ENCODE assay signal across 8 cellular contexts in the genomic region with DNA sequence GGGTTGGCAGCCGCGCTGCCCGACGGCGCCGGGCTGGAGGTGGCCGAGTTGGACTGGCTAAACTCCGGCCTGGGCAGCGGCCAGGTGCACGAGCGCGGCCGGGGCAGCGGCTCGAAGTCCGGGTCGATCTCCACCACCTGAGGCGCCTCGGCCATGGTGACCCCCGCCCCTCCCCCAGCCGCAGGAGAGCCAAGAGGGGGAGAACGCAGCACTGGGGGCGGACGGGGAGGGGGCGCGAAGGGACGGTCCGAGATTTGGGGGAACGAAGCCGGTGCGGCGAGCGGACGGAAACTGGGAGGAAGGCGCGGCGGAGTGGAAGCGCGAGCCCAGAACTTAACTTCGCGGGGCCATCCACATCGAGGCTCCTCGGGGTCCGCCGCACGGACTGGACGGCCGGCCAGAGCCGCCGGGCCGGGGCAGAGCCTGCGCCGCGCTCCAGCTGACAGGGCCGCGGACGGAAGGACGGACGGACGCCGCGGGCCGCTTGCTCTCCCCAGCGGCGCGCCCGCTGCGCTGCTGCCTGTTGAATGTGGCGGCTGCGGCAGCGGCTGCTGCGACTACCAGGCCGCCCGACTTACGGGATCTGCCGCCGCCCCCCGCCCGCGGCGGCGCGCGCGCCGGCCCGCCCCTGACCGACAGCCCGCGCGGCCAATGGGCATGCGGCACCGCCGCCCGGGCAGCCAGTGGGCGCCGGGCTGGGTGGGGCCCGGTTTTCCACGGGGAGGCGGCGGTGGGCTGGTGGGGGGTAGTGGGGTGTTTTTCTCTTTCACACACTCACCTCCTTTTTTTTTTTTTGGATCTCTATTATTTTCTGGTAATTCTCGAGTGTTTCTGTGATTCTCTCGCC. TPM values are rescaled to one million over a fixed set of nuclear protein-coding genes. Genes with fewer than 3 reads are reported as not detected.
DNase-seq lines count a peak whose midpoint lies in the region; ATAC-seq and TF ChIP-seq lines count a peak whose summit lies in the region.

A gene (minus strand): TSS at position 584 of the 847 bp plus-strand sequence. CDS start 429 bp downstream, at position 155.

- peak; percentile 92 for TF ChIP-seq POLR2A in GM18526 (IDR thresholded peaks at IDR 0.05; ENCODE audit: extremely low read depth, insufficient read length)

- intact Hi-C loops in activated CD4-positive, alpha-beta T cell treated with anti-CD3 and anti-CD28 coated beads for 36 hours (cut with DNase I, micrococcal nuclease): loop anchor here (1.0 to 10.0 kb wide), 8 partner anchors 105 to 564 kb away; a partner anchor contains a TSS

- no peaks in the 10 kb centered on the region for H3K9me3 Mint-ChIP-seq in activated CD4-positive, alpha-beta T cell treated with anti-CD3 and anti-CD28 coated beads for 36 hours (ENCODE audit: low read depth)

- peak within 1 kb of the TSS; percentile 92 for H3K27ac Mint-ChIP-seq in activated CD4-positive, alpha-beta T cell treated with anti-CD3 and anti-CD28 coated beads for 36 hours

- H3K4me1 Mint-ChIP-seq in activated CD4-positive, alpha-beta T cell treated with anti-CD3 and anti-CD28 coated beads for 36 hours: peaks cover 39% of the 10 kb centered on the region

- peaks cover 19% of the 10 kb centered on the region for H3K36me3 Mint-ChIP-seq in activated CD4-positive, alpha-beta T cell treated with anti-CD3 and anti-CD28 coated beads for 36 hours (ENCODE audit: low read depth)

- CTCF ChIA-PET in activated CD4-positive, alpha-beta T cell treated with anti-CD3 and anti-CD28 coated beads for 36 hours (lab: Charles Lee): interaction anchor here (0.7 to 0.8 kb wide), 3 partner anchors 8 to 315 kb away, joined by 3 to 4 read pairs (median 3); no protein-coding TSS in a partner anchor

- no peaks in the 10 kb centered on the region for H3K27me3 Mint-ChIP-seq in activated CD4-positive, alpha-beta T cell treated with anti-CD3 and anti-CD28 coated beads for 36 hours

- peak; percentile 28 for ATAC-seq in HG03060 (IDR thresholded peaks at IDR 0.05; ENCODE audit: low read depth, unreplicated experiment)
- ATAC-seq in activated CD4-positive, alpha-beta T cell treated with anti-CD3 and anti-CD28 coated beads for 36 hours: peak; percentile 70

- H3K27me3 ChIP-seq in layer of hippocampus (ENCODE audit: control insufficient read depth, insufficient read depth, low read length): no peaks in the 10 kb centered on the region

- in situ Hi-C loops in ACHN (cut with HindIII; ENCODE audit: low pct_ligation_motif_present, low pct_unique_long_range_greater_than_20kb, low sequenced_read_pairs): no loop called here

- DNase-seq in ACHN (peak; percentile 79), NCI-H226 (peak; percentile 72)
- DNase-seq in activated CD4-positive, alpha-beta T cell treated with anti-CD3 and anti-CD28 coated beads for 36 hours: peak; percentile 93
- DNase-seq in stimulated activated CD4-positive, alpha-beta T cell treated with anti-CD3 and anti-CD28 coated beads, Interleukin-1b, Interleukin-23, amount 100 ng/mL, for 24 hours (ENCODE audit: low read depth in 4 of 4, low spot score in 1 of 4): peak; percentile 66 to 82 (median 76)

- H3K27ac ChIP-seq in cingulate gyrus (ENCODE audit: low read depth, low read length) (peak within 1 kb of the TSS; percentile 92), layer of hippocampus (ENCODE audit: low read depth, low read length) (peak within 1 kb of the TSS; percentile 94)

- POLR2A ChIA-PET in activated CD4-positive, alpha-beta T cell treated with anti-CD3 and anti-CD28 coated beads for 36 hours (lab: Charles Lee): interaction anchor here (0.8 to 1.8 kb wide), 4 partner anchors 13 to 149 kb away, joined by 3 to 4 read pairs (median 4); no protein-coding TSS in a partner anchor

- H3K4me3 Mint-ChIP-seq in activated CD4-positive, alpha-beta T cell treated with anti-CD3 and anti-CD28 coated beads for 36 hours: peak within 1 kb of the TSS; percentile 91

RNA-seq across cellular contexts. Expression of the gene that starts here (rescaled TPM):
- total RNA-seq in activated CD4-positive, alpha-beta T cell treated with anti-CD3 and anti-CD28 coated beads for 36 hours: 10 to 100 TPM; 37.5 to 42.5 TPM

Comparison
In these comparisons a context has a peak if more than half of its experiments do, and no peak if none do; other contexts are left out.
1. Peak in every context shown above with its lines: DNase-seq, ATAC-seq and H3K27ac ChIP-seq.